In the genomic region with DNA sequence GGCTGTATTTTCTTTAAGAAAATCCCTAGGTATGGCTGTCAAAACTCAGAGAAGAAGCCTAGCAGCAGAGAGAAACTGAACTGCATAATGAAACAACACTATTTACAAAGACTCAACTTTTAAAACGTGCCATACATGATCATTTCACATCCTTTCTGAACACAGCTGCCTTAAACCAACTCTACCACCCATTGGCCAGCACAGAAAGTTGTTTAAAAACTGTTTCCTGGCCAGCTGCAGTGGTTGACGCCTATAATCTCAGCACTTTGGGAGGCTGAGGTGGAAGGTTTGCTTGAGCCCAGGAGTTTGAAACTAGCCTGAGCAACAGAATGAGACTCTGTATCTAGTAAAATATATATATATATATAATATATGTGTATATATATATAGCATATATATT, we compare ENCODE assay signal across 32 cellular contexts.
"Had no signal": no experiment of that assay in that cellular context is flagged by ENCODE, and none has a peak within 500 bp of the region (broad histone marks: within the 10 kb centered on the region; RNA-seq: fewer than 3 reads in every experiment).

No MANE protein-coding gene starts in this region.

- H3K4me3 ChIP-seq: coronary artery, dorsolateral prefrontal cortex, esophagus muscularis mucosa, gastrocnemius medialis, heart left ventricle had no signal

- H3K27me3 Mint-ChIP-seq: activated naive CD4-positive, alpha-beta T cell treated with anti-CD3 and anti-CD28 coated beads, Interleukin-2, amount 10 ng/mL, durations not matched to agents 7 days and 5 days; activated naive CD8-positive, alpha-beta T cell; dendritic cell treated with granulocyte-macrophage colony-stimulating factor and Interleukin-4, amounts not matched to agents 40 ng/mL and 50 ng/mL, for 4 days had no signal

- H3K36me3 Mint-ChIP-seq: activated naive CD4-positive, alpha-beta T cell treated with anti-CD3 and anti-CD28 coated beads, Interleukin-2, amount 10 ng/mL, durations not matched to agents 7 days and 5 days; activated naive CD8-positive, alpha-beta T cell had no signal

- H3K4me1 Mint-ChIP-seq: activated CD4-positive, alpha-beta T cell treated with anti-CD3 and anti-CD28 coated beads, Interleukin-2, amount 10 ng/mL, durations not matched to agents 7 days and 5 days; activated naive CD4-positive, alpha-beta T cell treated with anti-CD3 and anti-CD28 coated beads, Interleukin-2, amount 10 ng/mL, durations not matched to agents 7 days and 5 days; central memory CD8-positive, alpha-beta T cell had no signal

- H3K27me3 ChIP-seq: brain microvascular endothelial cell, dorsolateral prefrontal cortex, esophagus muscularis mucosa, foreskin keratinocyte, gastrocnemius medialis, heart left ventricle had no signal

- FAIRE-seq: astrocyte, bronchial epithelial cell had no signal

- H3K27ac Mint-ChIP-seq: activated CD4-positive, alpha-beta memory T cell treated with anti-CD3 and anti-CD28 coated beads, Interleukin-2, amount 10 ng/mL, durations not matched to agents 7 days and 5 days; activated CD4-positive, alpha-beta T cell treated with anti-CD3 and anti-CD28 coated beads, Interleukin-2, amount 10 ng/mL, durations not matched to agents 7 days and 5 days; activated naive CD4-positive, alpha-beta T cell treated with anti-CD3 and anti-CD28 coated beads, Interleukin-2, amount 10 ng/mL, durations not matched to agents 7 days and 5 days; activated naive CD8-positive, alpha-beta T cell; activated T-cell treated with anti-CD3 and anti-CD28 coated beads, Interleukin-2, amount 50 U/mL, for 24 hours; activated T-cell treated with anti-CD3 and anti-CD28 coated beads, Interleukin-2, amount 50 U/mL, for 72 hours; dendritic cell treated with granulocyte-macrophage colony-stimulating factor and Interleukin-4, amounts not matched to agents 40 ng/mL and 50 ng/mL, for 4 days; effector memory CD8-positive, alpha-beta T cell; WTC11 had no signal

- H3K4me3 Mint-ChIP-seq: activated CD4-positive, alpha-beta memory T cell treated with anti-CD3 and anti-CD28 coated beads, Interleukin-2, amount 10 ng/mL, durations not matched to agents 7 days and 5 days; activated CD4-positive, alpha-beta T cell treated with anti-CD3 and anti-CD28 coated beads, Interleukin-2, amount 10 ng/mL, durations not matched to agents 7 days and 5 days; activated naive CD4-positive, alpha-beta T cell treated with anti-CD3 and anti-CD28 coated beads, Interleukin-2, amount 10 ng/mL, durations not matched to agents 7 days and 5 days; activated naive CD8-positive, alpha-beta T cell; activated T-cell treated with anti-CD3 and anti-CD28 coated beads, Interleukin-2, amount 50 U/mL, for 24 hours; activated T-cell treated with anti-CD3 and anti-CD28 coated beads, Interleukin-2, amount 50 U/mL, for 72 hours; central memory CD8-positive, alpha-beta T cell; dendritic cell treated with granulocyte-macrophage colony-stimulating factor and Interleukin-4, amounts not matched to agents 40 ng/mL and 50 ng/mL, for 4 days; effector memory CD8-positive, alpha-beta T cell; WTC11 had no signal

- ATAC-seq: activated T-cell treated with anti-CD3 and anti-CD28 coated beads, Interleukin-2, amount 50 U/mL, for 72 hours; effector memory CD8-positive, alpha-beta T cell; foreskin keratinocyte; gastrocnemius medialis; heart left ventricle; WTC11 had no signal

- H3K9me3 ChIP-seq: esophagus muscularis mucosa, gastrocnemius medialis had no signal

- H3K27ac ChIP-seq: brain microvascular endothelial cell, coronary artery, dorsolateral prefrontal cortex, esophagus muscularis mucosa, foreskin keratinocyte, gastrocnemius medialis, heart left ventricle, VCaP had no signal

- H3K9me3 Mint-ChIP-seq: activated CD4-positive, alpha-beta memory T cell treated with anti-CD3 and anti-CD28 coated beads, Interleukin-2, amount 10 ng/mL, durations not matched to agents 7 days and 5 days; activated naive CD4-positive, alpha-beta T cell treated with anti-CD3 and anti-CD28 coated beads, Interleukin-2, amount 10 ng/mL, durations not matched to agents 7 days and 5 days; activated T-cell treated with anti-CD3 and anti-CD28 coated beads, Interleukin-2, amount 50 U/mL, for 24 hours; dendritic cell treated with granulocyte-macrophage colony-stimulating factor and Interleukin-4, amounts not matched to agents 40 ng/mL and 50 ng/mL, for 4 days had no signal

- H3K36me3 ChIP-seq: brain microvascular endothelial cell, esophagus muscularis mucosa, gastrocnemius medialis, heart left ventricle had no signal

- DNase-seq: activated CD4-positive, alpha-beta memory T cell treated with anti-CD3 and anti-CD28 coated beads, Interleukin-2, amount 10 ng/mL, durations not matched to agents 7 days and 5 days; activated CD4-positive, alpha-beta T cell treated with anti-CD3 and anti-CD28 coated beads for 1 hour; activated CD4-positive, alpha-beta T cell treated with anti-CD3 and anti-CD28 coated beads for 4 hours; activated CD4-positive, alpha-beta T cell treated with anti-CD3 and anti-CD28 coated beads, Interleukin-2, amount 10 ng/mL, durations not matched to agents 7 days and 5 days; activated CD4-positive, alpha-beta T cell treated with anti-CD3 and anti-CD28 coated beads, Interleukin-2, amount 50 U/mL, for 4 hours; activated CD8-positive, alpha-beta memory T cell treated with anti-CD3 and anti-CD28 coated beads, Interleukin-2, amount 50 U/mL, for 48 hours; activated gamma-delta T cell; activated naive CD4-positive, alpha-beta T cell; activated naive CD4-positive, alpha-beta T cell treated with anti-CD3 and anti-CD28 coated beads, Interleukin-2, amount 10 ng/mL, durations not matched to agents 7 days and 5 days; activated T-cell treated with anti-CD3 and anti-CD28 coated beads for 4 hours; activated T-cell treated with anti-CD3 and anti-CD28 coated beads, Interleukin-2, amount 50 U/mL, for 24 hours; activated T-cell treated with anti-CD3 and anti-CD28 coated beads, Interleukin-2, amount 50 U/mL, for 72 hours; amniotic stem cell; anterior cingulate cortex; brain microvascular endothelial cell; dorsolateral prefrontal cortex; effector memory CD8-positive, alpha-beta T cell; erythroblast; foreskin keratinocyte; gastrocnemius medialis; glutamatergic neuron; heart left ventricle; hypothalamus had no signal

- H3K4me1 ChIP-seq: esophagus muscularis mucosa, foreskin keratinocyte, gastrocnemius medialis, heart left ventricle had no signal
